ENCODE assay signal across 9 cellular contexts in the genomic region with DNA sequence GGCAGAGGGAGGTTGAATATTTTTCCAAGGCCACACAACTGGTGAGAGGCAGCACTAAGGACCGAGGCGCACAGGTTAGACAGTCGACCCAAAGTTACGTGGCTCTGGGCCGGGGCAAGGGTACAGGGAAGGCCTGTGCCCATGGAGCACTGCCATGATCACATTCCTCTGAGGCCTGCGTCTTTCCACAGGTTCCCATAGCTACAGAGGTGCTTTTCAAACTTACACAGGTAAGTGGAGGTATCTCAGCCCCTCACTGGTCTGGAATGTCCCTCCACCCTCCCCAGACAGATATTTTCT. TPM values are rescaled to one million over a fixed set of nuclear protein-coding genes. Genes with fewer than 3 reads are reported as not detected.
DNase-seq lines count a peak whose midpoint lies in the region; ATAC-seq and TF ChIP-seq lines count a peak whose summit lies in the region.
"Had no signal": no experiment of that assay in that cellular context is flagged by ENCODE, and none has a peak within 500 bp of the region (broad histone marks: within the 10 kb centered on the region; RNA-seq: fewer than 3 reads in every experiment).

No MANE protein-coding gene starts in this region.

- peaks cover 2% of the 10 kb centered on the region for H3K79me1 ChIP-seq in mesendoderm (ENCODE audit: low read length)

- no peak overlapping the region for H3K18ac ChIP-seq in mesendoderm (ENCODE audit: low read length)

- H3K23ac ChIP-seq in mesendoderm (ENCODE audit: low read length): no peak overlapping the region

- H3K27ac Mint-ChIP-seq in activated naive CD4-positive, alpha-beta T cell treated with anti-CD3 and anti-CD28 coated beads, Interleukin-2, amount 50 U/mL, for 24 hours: peak overlapping the region; percentile 85
- H3K27ac Mint-ChIP-seq in chondrocyte (ENCODE audit: unreplicated experiment): peak overlapping the region; percentile 80

- H3K56ac ChIP-seq in mesendoderm (ENCODE audit: low read length): peak overlapping the region; percentile 89

- no peak overlapping the region for H2BK15ac ChIP-seq in mesendoderm (replicated peaks; ENCODE audit: low read depth)

- DNase-seq in activated naive CD4-positive, alpha-beta T cell treated with anti-CD3 and anti-CD28 coated beads, Interleukin-2, amount 50 U/mL, for 16 hours: no peak
- DNase-seq in chondrocyte (ENCODE audit: low spot score) (no peak), mesendoderm (peak; percentile 28), vagina (ENCODE audit: extremely low spot score in 2 of 2) (peak in 1 of 2 donors; percentile 49), anterior cingulate cortex (lab: John Stamatoyannopoulos, UW) (no peak), GM19238 (ENCODE audit: insufficient read length, low spot score) (no peak)
- DNase-seq: NCI-H1092 had no signal

- intact Hi-C loops in vagina (cut with DNase I): no loop called here

- no peak overlapping the region for H3K4ac ChIP-seq in mesendoderm (ENCODE audit: low read depth, low read length)

- H3K4me3 ChIP-seq in mesendoderm (ENCODE audit: low read length): peak overlapping the region; percentile 87
- H3K4me3 ChIP-seq in vagina: peak overlapping the region; percentile 60 to 79

- H3K27ac ChIP-seq in mesendoderm (ENCODE audit: low read depth, low read length) (no peak overlapping the region), vagina (no peak overlapping the region)

- H3K27me3 ChIP-seq in mesendoderm (ENCODE audit: insufficient read depth, low read length, poor library complexity) (no peaks in the 10 kb centered on the region), vagina (no peaks in the 10 kb centered on the region)

- peaks cover 22% of the 10 kb centered on the region for H3K9me3 Mint-ChIP-seq in activated naive CD4-positive, alpha-beta T cell treated with anti-CD3 and anti-CD28 coated beads, Interleukin-2, amount 50 U/mL, for 24 hours
- peaks cover 35% of the 10 kb centered on the region for H3K9me3 Mint-ChIP-seq in chondrocyte (ENCODE audit: low read depth)

- H3K4me2 ChIP-seq in mesendoderm (ENCODE audit: low read length): peak overlapping the region; percentile 79

- no peak for ATAC-seq in GM21423 (IDR thresholded peaks at IDR 0.05; ENCODE audit: unreplicated experiment)

- peak overlapping the region; percentile 63 for H3K9ac ChIP-seq in mesendoderm (ENCODE audit: low read length)

- H4K8ac ChIP-seq in mesendoderm (ENCODE audit: low read depth, low read length): no peak overlapping the region

- no peak overlapping the region for H2AK5ac ChIP-seq in mesendoderm (ENCODE audit: low read length)

- no CpG with 5 or more reads among the region's 6 CpGs for WGBS in mesendoderm (ENCODE audit: extremely low coverage, insufficient coverage, low lambda C conversion rate)

- H2BK120ac ChIP-seq in mesendoderm (ENCODE audit: low read depth, low read length): no peak overlapping the region

- no peak overlapping the region for H4K5ac ChIP-seq in mesendoderm (ENCODE audit: low read length)

- H3K36me3 Mint-ChIP-seq in activated naive CD4-positive, alpha-beta T cell treated with anti-CD3 and anti-CD28 coated beads, Interleukin-2, amount 50 U/mL, for 24 hours: peaks cover 32% of the 10 kb centered on the region
- H3K36me3 Mint-ChIP-seq in chondrocyte (ENCODE audit: low read depth): peaks cover 40% of the 10 kb centered on the region

- H3K4me1 ChIP-seq in mesendoderm (ENCODE audit: control insufficient read depth, low read depth, low read length) (no peaks in the 10 kb centered on the region), vagina (peaks cover 11% of the 10 kb centered on the region)

- no peak overlapping the region for H2BK5ac ChIP-seq in mesendoderm (ENCODE audit: low read length)

- H3K4me3 Mint-ChIP-seq in activated naive CD4-positive, alpha-beta T cell treated with anti-CD3 and anti-CD28 coated beads, Interleukin-2, amount 50 U/mL, for 24 hours: peak overlapping the region; percentile 95
- peak overlapping the region; percentile 84 for H3K4me3 Mint-ChIP-seq in chondrocyte (ENCODE audit: unreplicated experiment)

- no peaks in the 10 kb centered on the region for H3K27me3 Mint-ChIP-seq in activated naive CD4-positive, alpha-beta T cell treated with anti-CD3 and anti-CD28 coated beads, Interleukin-2, amount 50 U/mL, for 24 hours
- H3K27me3 Mint-ChIP-seq in chondrocyte (ENCODE audit: low read depth): no peaks in the 10 kb centered on the region

- H3K9me3 ChIP-seq in vagina: peaks cover 24% of the 10 kb centered on the region

- no peaks in the 10 kb centered on the region for H3K79me2 ChIP-seq in mesendoderm (ENCODE audit: control insufficient read depth, insufficient read depth, low read length)

- TF ChIP-seq POLR2A in vagina (IDR thresholded peaks at IDR 0.05): no peak

- H3K36me3 ChIP-seq in mesendoderm (ENCODE audit: control insufficient read depth, insufficient read depth, low read length): peaks cover 2% of the 10 kb centered on the region
- H3K36me3 ChIP-seq in vagina: peaks cover 0 to 48% of the 10 kb centered on the region in 2 donors

- peaks cover 30% of the 10 kb centered on the region for H3K4me1 Mint-ChIP-seq in activated naive CD4-positive, alpha-beta T cell treated with anti-CD3 and anti-CD28 coated beads, Interleukin-2, amount 50 U/mL, for 24 hours
- H3K4me1 Mint-ChIP-seq in chondrocyte (ENCODE audit: low read depth): peaks cover 18% of the 10 kb centered on the region

- TF ChIP-seq CTCF in chondrocyte (IDR thresholded peaks at IDR 0.05) (no peak), vagina (IDR thresholded peaks at IDR 0.05) (no peak)

RNA-seq across cellular contexts. Expression of a gene that starts 0.8 kb away (rescaled TPM):
- total RNA-seq in chondrocyte (11.0 to 13.1 TPM (median 12.6 TPM) in 3 replicates), vagina (7.1 TPM)
- 5.2 TPM for polyA plus RNA-seq in mesendoderm (2013, experiment 1 of 2)
- 6.1 TPM for polyA plus RNA-seq in mesendoderm (2013, experiment 2 of 2)

RNA-seq across cellular contexts. Expression of a gene that starts 19.7 kb away (rescaled TPM):
- total RNA-seq in chondrocyte (16.9 to 19.8 TPM (median 19.3 TPM) in 3 replicates), vagina (9.1 TPM)
- 21.9 TPM for polyA plus RNA-seq in mesendoderm (2013, experiment 1 of 2)
- 23.5 TPM for polyA plus RNA-seq in mesendoderm (2013, experiment 2 of 2)

RNA-seq across cellular contexts. Expression of a gene that starts 34.1 kb away (rescaled TPM):
- total RNA-seq in chondrocyte: 1.4 to 3.4 TPM (median 2.2 TPM) in 3 replicates
- polyA plus RNA-seq in mesendoderm (2013, experiment 1 of 2): 4.8 TPM
- polyA plus RNA-seq in mesendoderm (2013, experiment 2 of 2): 4.6 TPM
- total RNA-seq in vagina: 0.74 TPM

RNA-seq across cellular contexts. Expression of a gene that starts 35.0 kb away (rescaled TPM):
- total RNA-seq in chondrocyte: not detected in 3 replicates
- not detected for polyA plus RNA-seq in mesendoderm (2013, experiment 1 of 2)
- not detected for polyA plus RNA-seq in mesendoderm (2013, experiment 2 of 2)
- not detected for total RNA-seq in vagina

RNA-seq across cellular contexts. Expression of a gene that starts 48.0 kb away (rescaled TPM):
- total RNA-seq in chondrocyte: 4.0 to 5.8 TPM (median 5.5 TPM) in 3 replicates
- polyA plus RNA-seq in mesendoderm (2013, experiment 1 of 2): 13.2 TPM
- 13.3 TPM for polyA plus RNA-seq in mesendoderm (2013, experiment 2 of 2)
- total RNA-seq in vagina: 16.9 TPM
